Comparison of ENCODE assay signal across 2 cellular contexts in the genomic region with DNA sequence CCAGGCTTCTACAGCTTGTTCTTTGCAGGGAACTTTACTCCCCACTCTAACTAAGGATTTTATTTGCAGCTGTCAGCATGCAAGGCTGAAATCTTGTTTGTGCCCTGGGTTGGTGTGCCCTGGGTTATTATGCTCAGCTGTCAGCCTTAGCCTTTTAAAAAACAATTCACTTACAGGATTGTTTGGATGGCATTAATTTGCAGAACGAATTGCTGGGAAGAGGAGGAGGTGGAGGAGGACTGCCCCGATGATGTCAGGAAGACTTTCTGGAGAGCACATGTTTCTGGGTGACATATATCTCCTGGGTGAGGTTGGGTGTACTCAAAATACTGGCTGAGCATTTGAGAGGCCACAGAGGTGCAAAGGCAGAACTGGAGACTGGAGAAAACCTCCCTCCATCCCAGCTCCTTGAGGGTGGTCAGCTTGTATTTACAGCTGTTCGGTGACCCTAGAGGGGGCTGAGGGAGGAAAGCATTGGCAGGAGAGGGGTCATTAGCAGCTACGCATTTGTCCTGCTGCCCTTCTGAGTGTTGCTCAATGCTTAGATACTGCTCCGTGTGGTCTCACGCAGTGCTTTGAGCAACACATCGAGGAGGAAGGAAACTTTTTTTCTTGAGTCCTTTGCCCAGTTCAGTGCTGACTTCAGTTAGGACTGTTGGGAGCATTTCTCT.
TF ChIP-seq lines count a peak whose summit lies in the region.

No MANE protein-coding gene starts in this region.

TF ChIP-seq in GM23338, 12 proteins besides CTCF, POLR2A, EP300 and RAD21 (continues in another document):
- TF ChIP-seq, protein P1, sequence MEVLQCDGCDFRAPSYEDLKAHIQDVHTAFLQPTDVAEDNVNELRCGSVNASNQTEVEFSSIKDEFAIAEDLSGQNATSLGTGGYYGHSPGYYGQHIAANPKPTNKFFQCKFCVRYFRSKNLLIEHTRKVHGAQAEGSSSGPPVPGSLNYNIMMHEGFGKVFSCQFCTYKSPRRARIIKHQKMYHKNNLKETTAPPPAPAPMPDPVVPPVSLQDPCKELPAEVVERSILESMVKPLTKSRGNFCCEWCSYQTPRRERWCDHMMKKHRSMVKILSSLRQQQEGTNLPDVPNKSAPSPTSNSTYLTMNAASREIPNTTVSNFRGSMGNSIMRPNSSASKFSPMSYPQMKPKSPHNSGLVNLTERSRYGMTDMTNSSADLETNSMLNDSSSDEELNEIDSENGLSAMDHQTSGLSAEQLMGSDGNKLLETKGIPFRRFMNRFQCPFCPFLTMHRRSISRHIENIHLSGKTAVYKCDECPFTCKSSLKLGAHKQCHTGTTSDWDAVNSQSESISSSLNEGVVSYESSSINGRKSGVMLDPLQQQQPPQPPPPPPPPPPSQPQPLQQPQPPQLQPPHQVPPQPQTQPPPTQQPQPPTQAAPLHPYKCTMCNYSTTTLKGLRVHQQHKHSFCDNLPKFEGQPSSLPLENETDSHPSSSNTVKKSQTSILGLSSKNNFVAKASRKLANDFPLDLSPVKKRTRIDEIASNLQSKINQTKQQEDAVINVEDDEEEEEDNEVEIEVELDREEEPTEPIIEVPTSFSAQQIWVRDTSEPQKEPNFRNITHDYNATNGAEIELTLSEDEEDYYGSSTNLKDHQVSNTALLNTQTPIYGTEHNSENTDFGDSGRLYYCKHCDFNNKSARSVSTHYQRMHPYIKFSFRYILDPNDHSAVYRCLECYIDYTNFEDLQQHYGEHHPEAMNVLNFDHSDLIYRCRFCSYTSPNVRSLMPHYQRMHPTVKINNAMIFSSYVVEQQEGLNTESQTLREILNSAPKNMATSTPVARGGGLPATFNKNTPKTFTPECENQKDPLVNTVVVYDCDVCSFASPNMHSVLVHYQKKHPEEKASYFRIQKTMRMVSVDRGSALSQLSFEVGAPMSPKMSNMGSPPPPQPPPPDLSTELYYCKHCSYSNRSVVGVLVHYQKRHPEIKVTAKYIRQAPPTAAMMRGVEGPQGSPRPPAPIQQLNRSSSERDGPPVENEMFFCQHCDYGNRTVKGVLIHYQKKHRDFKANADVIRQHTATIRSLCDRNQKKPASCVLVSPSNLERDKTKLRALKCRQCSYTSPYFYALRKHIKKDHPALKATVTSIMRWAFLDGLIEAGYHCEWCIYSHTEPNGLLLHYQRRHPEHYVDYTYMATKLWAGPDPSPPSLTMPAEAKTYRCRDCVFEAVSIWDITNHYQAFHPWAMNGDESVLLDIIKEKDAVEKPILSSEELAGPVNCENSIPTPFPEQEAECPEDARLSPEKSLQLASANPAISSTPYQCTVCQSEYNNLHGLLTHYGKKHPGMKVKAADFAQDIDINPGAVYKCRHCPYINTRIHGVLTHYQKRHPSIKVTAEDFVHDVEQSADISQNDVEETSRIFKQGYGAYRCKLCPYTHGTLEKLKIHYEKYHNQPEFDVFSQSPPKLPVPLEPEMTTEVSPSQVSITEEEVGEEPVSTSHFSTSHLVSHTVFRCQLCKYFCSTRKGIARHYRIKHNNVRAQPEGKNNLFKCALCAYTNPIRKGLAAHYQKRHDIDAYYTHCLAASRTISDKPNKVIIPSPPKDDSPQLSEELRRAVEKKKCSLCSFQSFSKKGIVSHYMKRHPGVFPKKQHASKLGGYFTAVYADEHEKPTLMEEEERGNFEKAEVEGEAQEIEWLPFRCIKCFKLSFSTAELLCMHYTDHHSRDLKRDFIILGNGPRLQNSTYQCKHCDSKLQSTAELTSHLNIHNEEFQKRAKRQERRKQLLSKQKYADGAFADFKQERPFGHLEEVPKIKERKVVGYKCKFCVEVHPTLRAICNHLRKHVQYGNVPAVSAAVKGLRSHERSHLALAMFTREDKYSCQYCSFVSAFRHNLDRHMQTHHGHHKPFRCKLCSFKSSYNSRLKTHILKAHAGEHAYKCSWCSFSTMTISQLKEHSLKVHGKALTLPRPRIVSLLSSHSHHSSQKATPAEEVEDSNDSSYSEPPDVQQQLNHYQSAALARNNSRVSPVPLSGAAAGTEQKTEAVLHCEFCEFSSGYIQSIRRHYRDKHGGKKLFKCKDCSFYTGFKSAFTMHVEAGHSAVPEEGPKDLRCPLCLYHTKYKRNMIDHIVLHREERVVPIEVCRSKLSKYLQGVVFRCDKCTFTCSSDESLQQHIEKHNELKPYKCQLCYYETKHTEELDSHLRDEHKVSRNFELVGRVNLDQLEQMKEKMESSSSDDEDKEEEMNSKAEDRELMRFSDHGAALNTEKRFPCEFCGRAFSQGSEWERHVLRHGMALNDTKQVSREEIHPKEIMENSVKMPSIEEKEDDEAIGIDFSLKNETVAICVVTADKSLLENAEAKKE (CRISPR knock-in tag; IDR thresholded peaks at IDR 0.05): no peak
- TF ChIP-seq, protein P2, sequence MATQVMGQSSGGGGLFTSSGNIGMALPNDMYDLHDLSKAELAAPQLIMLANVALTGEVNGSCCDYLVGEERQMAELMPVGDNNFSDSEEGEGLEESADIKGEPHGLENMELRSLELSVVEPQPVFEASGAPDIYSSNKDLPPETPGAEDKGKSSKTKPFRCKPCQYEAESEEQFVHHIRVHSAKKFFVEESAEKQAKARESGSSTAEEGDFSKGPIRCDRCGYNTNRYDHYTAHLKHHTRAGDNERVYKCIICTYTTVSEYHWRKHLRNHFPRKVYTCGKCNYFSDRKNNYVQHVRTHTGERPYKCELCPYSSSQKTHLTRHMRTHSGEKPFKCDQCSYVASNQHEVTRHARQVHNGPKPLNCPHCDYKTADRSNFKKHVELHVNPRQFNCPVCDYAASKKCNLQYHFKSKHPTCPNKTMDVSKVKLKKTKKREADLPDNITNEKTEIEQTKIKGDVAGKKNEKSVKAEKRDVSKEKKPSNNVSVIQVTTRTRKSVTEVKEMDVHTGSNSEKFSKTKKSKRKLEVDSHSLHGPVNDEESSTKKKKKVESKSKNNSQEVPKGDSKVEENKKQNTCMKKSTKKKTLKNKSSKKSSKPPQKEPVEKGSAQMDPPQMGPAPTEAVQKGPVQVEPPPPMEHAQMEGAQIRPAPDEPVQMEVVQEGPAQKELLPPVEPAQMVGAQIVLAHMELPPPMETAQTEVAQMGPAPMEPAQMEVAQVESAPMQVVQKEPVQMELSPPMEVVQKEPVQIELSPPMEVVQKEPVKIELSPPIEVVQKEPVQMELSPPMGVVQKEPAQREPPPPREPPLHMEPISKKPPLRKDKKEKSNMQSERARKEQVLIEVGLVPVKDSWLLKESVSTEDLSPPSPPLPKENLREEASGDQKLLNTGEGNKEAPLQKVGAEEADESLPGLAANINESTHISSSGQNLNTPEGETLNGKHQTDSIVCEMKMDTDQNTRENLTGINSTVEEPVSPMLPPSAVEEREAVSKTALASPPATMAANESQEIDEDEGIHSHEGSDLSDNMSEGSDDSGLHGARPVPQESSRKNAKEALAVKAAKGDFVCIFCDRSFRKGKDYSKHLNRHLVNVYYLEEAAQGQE (IDR thresholded peaks at IDR 0.05; ENCODE audit: unreplicated experiment): no peak
- TF ChIP-seq, protein P3, sequence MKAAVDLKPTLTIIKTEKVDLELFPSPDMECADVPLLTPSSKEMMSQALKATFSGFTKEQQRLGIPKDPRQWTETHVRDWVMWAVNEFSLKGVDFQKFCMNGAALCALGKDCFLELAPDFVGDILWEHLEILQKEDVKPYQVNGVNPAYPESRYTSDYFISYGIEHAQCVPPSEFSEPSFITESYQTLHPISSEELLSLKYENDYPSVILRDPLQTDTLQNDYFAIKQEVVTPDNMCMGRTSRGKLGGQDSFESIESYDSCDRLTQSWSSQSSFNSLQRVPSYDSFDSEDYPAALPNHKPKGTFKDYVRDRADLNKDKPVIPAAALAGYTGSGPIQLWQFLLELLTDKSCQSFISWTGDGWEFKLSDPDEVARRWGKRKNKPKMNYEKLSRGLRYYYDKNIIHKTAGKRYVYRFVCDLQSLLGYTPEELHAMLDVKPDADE (IDR thresholded peaks at IDR 0.05): no peak
- no peak for TF ChIP-seq STAT1 (IDR thresholded peaks at IDR 0.05; ENCODE audit: unreplicated experiment)
- TF ChIP-seq POLR2AphosphoS5 (IDR thresholded peaks at IDR 0.05; ENCODE audit: low read depth): no peak
- TF ChIP-seq EZH2phosphoT487 (IDR thresholded peaks at IDR 0.05; ENCODE audit: unreplicated experiment): no peak
- TF ChIP-seq ZNF331 (CRISPR knock-in tag; IDR thresholded peaks at IDR 0.05; ENCODE audit: low read depth): no peak
- TF ChIP-seq ZNF114 (CRISPR knock-in tag; IDR thresholded peaks at IDR 0.05): no peak

TF ChIP-seq in SK-N-SH treated with all-trans-retinoic acid at 6 μM for 48 hours, 23 proteins besides CTCF, POLR2A, EP300 and RAD21 (continued from another document):
- TF ChIP-seq, protein P4, sequence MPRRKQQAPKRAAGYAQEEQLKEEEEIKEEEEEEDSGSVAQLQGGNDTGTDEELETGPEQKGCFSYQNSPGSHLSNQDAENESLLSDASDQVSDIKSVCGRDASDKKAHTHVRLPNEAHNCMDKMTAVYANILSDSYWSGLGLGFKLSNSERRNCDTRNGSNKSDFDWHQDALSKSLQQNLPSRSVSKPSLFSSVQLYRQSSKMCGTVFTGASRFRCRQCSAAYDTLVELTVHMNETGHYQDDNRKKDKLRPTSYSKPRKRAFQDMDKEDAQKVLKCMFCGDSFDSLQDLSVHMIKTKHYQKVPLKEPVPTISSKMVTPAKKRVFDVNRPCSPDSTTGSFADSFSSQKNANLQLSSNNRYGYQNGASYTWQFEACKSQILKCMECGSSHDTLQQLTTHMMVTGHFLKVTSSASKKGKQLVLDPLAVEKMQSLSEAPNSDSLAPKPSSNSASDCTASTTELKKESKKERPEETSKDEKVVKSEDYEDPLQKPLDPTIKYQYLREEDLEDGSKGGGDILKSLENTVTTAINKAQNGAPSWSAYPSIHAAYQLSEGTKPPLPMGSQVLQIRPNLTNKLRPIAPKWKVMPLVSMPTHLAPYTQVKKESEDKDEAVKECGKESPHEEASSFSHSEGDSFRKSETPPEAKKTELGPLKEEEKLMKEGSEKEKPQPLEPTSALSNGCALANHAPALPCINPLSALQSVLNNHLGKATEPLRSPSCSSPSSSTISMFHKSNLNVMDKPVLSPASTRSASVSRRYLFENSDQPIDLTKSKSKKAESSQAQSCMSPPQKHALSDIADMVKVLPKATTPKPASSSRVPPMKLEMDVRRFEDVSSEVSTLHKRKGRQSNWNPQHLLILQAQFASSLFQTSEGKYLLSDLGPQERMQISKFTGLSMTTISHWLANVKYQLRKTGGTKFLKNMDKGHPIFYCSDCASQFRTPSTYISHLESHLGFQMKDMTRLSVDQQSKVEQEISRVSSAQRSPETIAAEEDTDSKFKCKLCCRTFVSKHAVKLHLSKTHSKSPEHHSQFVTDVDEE (CRISPR knock-in tag; IDR thresholded peaks at IDR 0.05): no peak
- TF ChIP-seq ZNF70 (CRISPR knock-in tag; IDR thresholded peaks at IDR 0.05) (no peak), ZC3H10 (CRISPR knock-in tag; IDR thresholded peaks at IDR 0.05) (no peak), ARNTL (CRISPR knock-in tag; IDR thresholded peaks at IDR 0.05; ENCODE audit: borderline replicate concordance, low read depth) (no peak), GLIS3 (CRISPR knock-in tag; IDR thresholded peaks at IDR 0.05) (no peak), PPARA (CRISPR knock-in tag; IDR thresholded peaks at IDR 0.05; ENCODE audit: borderline replicate concordance) (no peak), RARB (CRISPR knock-in tag; IDR thresholded peaks at IDR 0.05) (no peak), TCF4 (CRISPR knock-in tag; IDR thresholded peaks at IDR 0.05; ENCODE audit: borderline replicate concordance) (no peak), ESRRG (CRISPR knock-in tag; IDR thresholded peaks at IDR 0.05) (no peak), TOX (CRISPR knock-in tag; IDR thresholded peaks at IDR 0.05; ENCODE audit: borderline replicate concordance) (no peak), SNAI2 (CRISPR knock-in tag; IDR thresholded peaks at IDR 0.05) (no peak)
- TF ChIP-seq, protein P5, sequence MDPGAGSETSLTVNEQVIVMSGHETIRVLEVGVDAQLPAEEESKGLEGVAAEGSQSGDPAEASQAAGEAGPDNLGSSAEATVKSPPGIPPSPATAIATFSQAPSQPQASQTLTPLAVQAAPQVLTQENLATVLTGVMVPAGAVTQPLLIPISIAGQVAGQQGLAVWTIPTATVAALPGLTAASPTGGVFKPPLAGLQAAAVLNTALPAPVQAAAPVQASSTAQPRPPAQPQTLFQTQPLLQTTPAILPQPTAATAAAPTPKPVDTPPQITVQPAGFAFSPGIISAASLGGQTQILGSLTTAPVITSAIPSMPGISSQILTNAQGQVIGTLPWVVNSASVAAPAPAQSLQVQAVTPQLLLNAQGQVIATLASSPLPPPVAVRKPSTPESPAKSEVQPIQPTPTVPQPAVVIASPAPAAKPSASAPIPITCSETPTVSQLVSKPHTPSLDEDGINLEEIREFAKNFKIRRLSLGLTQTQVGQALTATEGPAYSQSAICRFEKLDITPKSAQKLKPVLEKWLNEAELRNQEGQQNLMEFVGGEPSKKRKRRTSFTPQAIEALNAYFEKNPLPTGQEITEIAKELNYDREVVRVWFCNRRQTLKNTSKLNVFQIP (CRISPR knock-in tag; IDR thresholded peaks at IDR 0.05; ENCODE audit: borderline replicate concordance, low read depth): no peak
- TF ChIP-seq, protein P6, sequence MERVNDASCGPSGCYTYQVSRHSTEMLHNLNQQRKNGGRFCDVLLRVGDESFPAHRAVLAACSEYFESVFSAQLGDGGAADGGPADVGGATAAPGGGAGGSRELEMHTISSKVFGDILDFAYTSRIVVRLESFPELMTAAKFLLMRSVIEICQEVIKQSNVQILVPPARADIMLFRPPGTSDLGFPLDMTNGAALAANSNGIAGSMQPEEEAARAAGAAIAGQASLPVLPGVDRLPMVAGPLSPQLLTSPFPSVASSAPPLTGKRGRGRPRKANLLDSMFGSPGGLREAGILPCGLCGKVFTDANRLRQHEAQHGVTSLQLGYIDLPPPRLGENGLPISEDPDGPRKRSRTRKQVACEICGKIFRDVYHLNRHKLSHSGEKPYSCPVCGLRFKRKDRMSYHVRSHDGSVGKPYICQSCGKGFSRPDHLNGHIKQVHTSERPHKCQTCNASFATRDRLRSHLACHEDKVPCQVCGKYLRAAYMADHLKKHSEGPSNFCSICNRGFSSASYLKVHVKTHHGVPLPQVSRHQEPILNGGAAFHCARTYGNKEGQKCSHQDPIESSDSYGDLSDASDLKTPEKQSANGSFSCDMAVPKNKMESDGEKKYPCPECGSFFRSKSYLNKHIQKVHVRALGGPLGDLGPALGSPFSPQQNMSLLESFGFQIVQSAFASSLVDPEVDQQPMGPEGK (CRISPR knock-in tag; IDR thresholded peaks at IDR 0.05; ENCODE audit: borderline replicate concordance): no peak
